In the genomic region with DNA sequence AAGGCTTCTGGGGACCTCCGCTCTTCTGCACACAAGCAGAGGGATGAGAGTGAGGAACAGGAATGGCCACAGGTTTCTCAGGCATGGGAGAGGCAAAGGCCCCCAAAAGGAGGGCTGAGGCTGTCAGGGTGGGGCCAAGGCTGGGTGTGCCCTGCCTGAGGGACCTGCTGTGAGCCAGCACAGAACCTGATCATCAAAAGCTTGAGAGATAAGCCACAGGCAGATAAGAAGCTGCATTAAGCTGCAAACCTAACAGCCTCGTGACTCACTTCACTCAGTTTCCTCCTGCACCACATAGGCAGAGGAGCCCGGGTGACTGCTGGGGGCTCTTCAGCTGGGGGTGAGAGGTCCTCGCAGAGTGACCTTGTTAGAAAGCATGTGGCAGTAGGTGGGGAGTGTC, we compare ENCODE assay signal across 18 cellular contexts.
"Had no signal": no experiment of that assay in that cellular context is flagged by ENCODE, and none has a peak within 500 bp of the region (broad histone marks: within the 10 kb centered on the region; RNA-seq: fewer than 3 reads in every experiment).

No MANE protein-coding gene starts in this region.

- ATAC-seq: activated CD4-positive, CD25-positive, alpha-beta regulatory T cell treated with anti-CD3 and anti-CD28 coated beads, Interleukin-2, amount 50 U/mL, for 24 hours; activated T-cell treated with anti-CD3 and anti-CD28 coated beads, Interleukin-2, amount 50 U/mL, for 4 hours had no signal

- DNase-seq: activated CD4-positive, alpha-beta T cell treated with anti-CD3 and anti-CD28 coated beads, Interleukin-2, amount 10 ng/mL, durations not matched to agents 7 days and 5 days; activated CD8-positive, alpha-beta memory T cell treated with anti-CD3 and anti-CD28 coated beads, Interleukin-2, amount 50 U/mL, for 4 hours; activated naive CD4-positive, alpha-beta T cell treated with anti-CD3 and anti-CD28 coated beads for 36 hours; activated T-cell treated with anti-CD3 and anti-CD28 coated beads, Interleukin-2, amount 50 U/mL, for 4 hours; anterior cingulate cortex; caudate nucleus; endodermal cell; left ventricle myocardium inferior; naive thymus-derived CD4-positive, alpha-beta T cell; ovary; sigmoid colon; stimulated activated naive CD4-positive, alpha-beta T cell; T-helper 1 cell; tibial artery had no signal

- H3K9me3 ChIP-seq: left ventricle myocardium inferior, ovary, sigmoid colon, tibial artery had no signal

- H3K4me3 Mint-ChIP-seq: activated CD4-positive, alpha-beta T cell treated with anti-CD3 and anti-CD28 coated beads, Interleukin-2, amount 10 ng/mL, durations not matched to agents 7 days and 5 days; activated naive CD4-positive, alpha-beta T cell treated with anti-CD3 and anti-CD28 coated beads for 36 hours; activated T-cell treated with anti-CD3 and anti-CD28 coated beads, Interleukin-2, amount 50 U/mL, for 4 hours; brain; endodermal cell; naive thymus-derived CD4-positive, alpha-beta T cell; neural progenitor cell had no signal

- H3K27ac Mint-ChIP-seq: activated CD4-positive, alpha-beta T cell treated with anti-CD3 and anti-CD28 coated beads, Interleukin-2, amount 10 ng/mL, durations not matched to agents 7 days and 5 days; activated naive CD4-positive, alpha-beta T cell treated with anti-CD3 and anti-CD28 coated beads for 36 hours; brain; endodermal cell; naive thymus-derived CD4-positive, alpha-beta T cell; neural progenitor cell had no signal

- H3K9ac ChIP-seq: neural progenitor cell had no signal

- H2AFZ ChIP-seq: neural progenitor cell had no signal

- H3K27ac ChIP-seq: epithelial cell of prostate, left ventricle myocardium inferior, neural progenitor cell, ovary, sigmoid colon, tibial artery had no signal

- H3K27me3 Mint-ChIP-seq: activated CD4-positive, alpha-beta T cell treated with anti-CD3 and anti-CD28 coated beads, Interleukin-2, amount 10 ng/mL, durations not matched to agents 7 days and 5 days; brain had no signal

- H3K4me2 ChIP-seq: neural progenitor cell had no signal

- H3K4me1 Mint-ChIP-seq: activated CD4-positive, alpha-beta T cell treated with anti-CD3 and anti-CD28 coated beads, Interleukin-2, amount 10 ng/mL, durations not matched to agents 7 days and 5 days; naive thymus-derived CD4-positive, alpha-beta T cell had no signal

- H3K9me3 Mint-ChIP-seq: activated CD4-positive, alpha-beta T cell treated with anti-CD3 and anti-CD28 coated beads, Interleukin-2, amount 10 ng/mL, durations not matched to agents 7 days and 5 days; activated naive CD4-positive, alpha-beta T cell treated with anti-CD3 and anti-CD28 coated beads for 36 hours; activated T-cell treated with anti-CD3 and anti-CD28 coated beads, Interleukin-2, amount 50 U/mL, for 4 hours; endodermal cell; neural progenitor cell had no signal

- H3K27me3 ChIP-seq: neural progenitor cell, ovary, sigmoid colon, tibial artery had no signal

- H3K4me3 ChIP-seq: left ventricle myocardium inferior, neural progenitor cell, ovary, sigmoid colon, tibial artery had no signal

- H3K36me3 Mint-ChIP-seq: brain; naive thymus-derived CD4-positive, alpha-beta T cell; neural progenitor cell had no signal

- H3K36me3 ChIP-seq: left ventricle myocardium inferior, neural progenitor cell, ovary, sigmoid colon, tibial artery had no signal

- H3K4me1 ChIP-seq: neural progenitor cell, sigmoid colon, tibial artery had no signal
